Comparison of ENCODE assay signal across 25 cellular contexts in the genomic region with DNA sequence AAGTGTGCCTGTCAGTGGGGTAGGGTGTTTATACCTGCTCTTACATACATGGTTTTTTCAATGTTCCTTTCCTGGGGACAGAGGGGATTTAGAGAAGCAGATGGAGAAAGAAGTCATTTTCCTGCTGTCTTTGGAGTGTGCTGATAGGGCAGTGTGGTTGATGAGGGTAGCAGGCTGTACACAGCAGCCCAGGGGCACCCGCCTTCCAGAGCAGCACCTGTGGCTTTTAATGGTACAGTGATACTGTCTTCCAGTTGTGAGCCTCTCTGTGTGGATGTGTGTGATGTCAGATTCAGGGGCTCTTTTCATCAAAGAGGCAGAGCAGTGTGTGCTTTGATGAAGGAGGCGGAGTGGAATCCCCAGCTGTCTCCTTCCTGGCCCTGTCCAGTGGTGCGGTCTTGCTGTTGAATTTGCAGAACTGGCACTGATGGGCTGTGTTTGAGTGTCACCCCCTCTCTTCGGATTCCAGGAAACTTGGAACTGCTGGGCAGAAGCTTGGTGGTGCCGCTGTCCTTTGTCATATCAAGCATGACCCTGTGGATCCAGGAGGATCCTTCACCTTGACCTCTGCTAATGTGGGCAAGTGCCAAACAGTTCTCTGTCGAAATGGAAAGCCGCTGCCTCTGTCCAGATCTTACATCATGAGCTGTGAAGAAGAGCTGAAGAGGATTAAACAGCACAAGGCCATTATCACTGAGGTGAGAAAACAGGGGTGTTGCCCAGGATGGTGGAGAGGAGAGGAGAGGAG.
DNase-seq lines count a peak whose midpoint lies in the region; ATAC-seq and TF ChIP-seq lines count a peak whose summit lies in the region.
"Had no signal": no experiment of that assay in that cellular context is flagged by ENCODE, and none has a peak within 500 bp of the region (broad histone marks: within the 10 kb centered on the region; RNA-seq: fewer than 3 reads in every experiment).

No MANE protein-coding gene starts in this region.

- H3K4me3 ChIP-seq in dorsolateral prefrontal cortex (peak overlapping the region in 4 of 59 donors; percentile 2 to 11 (median 9)), spleen (no peak overlapping the region), breast epithelium (no peak overlapping the region)
- H3K4me3 ChIP-seq: BLaER1 treated with 17β-estradiol and CSF1 and Interleukin-3, amounts not matched to agents 10 nM and 100 nM; GM23248; PC-9; SK-N-MC had no signal

- peak overlapping the region in 4 of 7 donors; percentile 0 to 58 (median 30) for H3K27ac Mint-ChIP-seq in CD14-positive monocyte
- H3K27ac Mint-ChIP-seq in activated T-helper 17 cell treated with anti-CD3 and anti-CD28 coated beads, Interleukin-2, amount 50 U/mL, for 72 hours: peak overlapping the region; percentile 23
- H3K27ac Mint-ChIP-seq in stimulated activated memory B cell treated with anti-CD40 and anti-IgM and Interleukin-4, amounts not matched to agents 10 μg/mL and 1 μg/mL and 100 μg/mL, for 72 hours: no peak overlapping the region

- H3K4me3 Mint-ChIP-seq in CD14-positive monocyte: peak overlapping the region in 1 of 2 donors; percentile 39
- H3K4me3 Mint-ChIP-seq in activated T-helper 17 cell treated with anti-CD3 and anti-CD28 coated beads, Interleukin-2, amount 50 U/mL, for 72 hours: no peak overlapping the region
- H3K4me3 Mint-ChIP-seq in stimulated activated memory B cell treated with anti-CD40 and anti-IgM and Interleukin-4, amounts not matched to agents 10 μg/mL and 1 μg/mL and 100 μg/mL, for 72 hours: no peak overlapping the region
- H3K4me3 Mint-ChIP-seq: CD8-positive, alpha-beta memory T cell had no signal

- TF ChIP-seq POLR2A in spleen (IDR thresholded peaks at IDR 0.05) (no peak), breast epithelium (IDR thresholded peaks at IDR 0.05) (no peak)

- H3K36me3 Mint-ChIP-seq in CD14-positive monocyte: peaks cover 27 to 34% of the 10 kb centered on the region in 2 donors
- H3K36me3 Mint-ChIP-seq in activated T-helper 17 cell treated with anti-CD3 and anti-CD28 coated beads, Interleukin-2, amount 50 U/mL, for 72 hours (ENCODE audit: low read depth): peaks cover 10% of the 10 kb centered on the region
- peaks cover 64% of the 10 kb centered on the region for H3K36me3 Mint-ChIP-seq in stimulated activated memory B cell treated with anti-CD40 and anti-IgM and Interleukin-4, amounts not matched to agents 10 μg/mL and 1 μg/mL and 100 μg/mL, for 72 hours

- no peaks in the 10 kb centered on the region for H3K27me3 ChIP-seq in dorsolateral prefrontal cortex
- no peaks in the 10 kb centered on the region for H3K27me3 ChIP-seq in spleen (replicated peaks in 1 of 7)
- no peaks in the 10 kb centered on the region for H3K27me3 ChIP-seq in breast epithelium
- H3K27me3 ChIP-seq: BLaER1 treated with 17β-estradiol and CSF1 and Interleukin-3, amounts not matched to agents 10 nM and 100 nM had no signal

- H3K9me3 ChIP-seq in spleen (no peaks in the 10 kb centered on the region), breast epithelium (no peaks in the 10 kb centered on the region)

- ATAC-seq in activated T-helper 17 cell treated with anti-CD3 and anti-CD28 coated beads, Interleukin-2, amount 50 U/mL, for 72 hours (replicated peaks): no peak
- ATAC-seq in stimulated activated memory B cell treated with anti-CD40 and anti-IgM and Interleukin-4, amounts not matched to agents 10 μg/mL and 1 μg/mL and 100 μg/mL, for 72 hours: no peak

- intact Hi-C loops in CD14-positive monocyte (cut with micrococcal nuclease) (no loop called here), dorsolateral prefrontal cortex (cut with DNase I) (loop anchor here in 1 of 2 donors (5.0 kb wide), 2 partner anchors 53 to 73 kb away; no protein-coding TSS in a partner anchor), spleen (cut with DNase I; ENCODE audit: low total_unique reads) (no loop called here), breast epithelium (cut with DNase I; ENCODE audit: low total_unique reads) (no loop called here)

- TF ChIP-seq CTCF in CD14-positive monocyte (IDR thresholded peaks at IDR 0.05) (no peak), dorsolateral prefrontal cortex (IDR thresholded peaks at IDR 0.05 in 54 of 56, conservative IDR thresholded peaks at IDR 0.05 in 2 of 56; ENCODE audit: low read depth in 1 of 56, partially characterized antibody in 56 of 56) (peak in 1 of 56 donors; percentile 10), spleen (IDR thresholded peaks at IDR 0.05 in 8 of 11, conservative IDR thresholded peaks at IDR 0.05 in 3 of 11) (no peak), breast epithelium (IDR thresholded peaks at IDR 0.05) (no peak)

- 86 to 94% (median 89%) methylated on average over 6 to 7 of the region's 7 CpGs for WGBS in spleen, 5 donors

- DNase-seq in CD14-positive monocyte (ENCODE audit: low spot score) (no peak), dorsolateral prefrontal cortex (no peak), spleen (peak; percentile 30), breast epithelium (ENCODE audit: low spot score in 2 of 2) (no peak), EL (no peak)
- DNase-seq in NK-92 treated with Interleukin-12 subunit alpha and Interleukin-12 subunit beta, amount 100 ng/mL, for 24 hours (lab: John Stamatoyannopoulos, UW): no peak
- DNase-seq: CD8-positive, alpha-beta memory T cell; GF-D8; GM23248; HCEC 1CT; MM.1S; NCI-H1048; NCI-H1417 treated with DMSO at 0.1 percent for 48 hours; NCI-H187; NCI-H446 treated with DMSO at 0.1 percent for 48 hours; NCI-H526 treated with DMSO at 0.1 percent for 48 hours; PC-9; SHP77 treated with DMSO at 0.1 percent for 48 hours; SW 1271 had no signal

- peaks cover 0 to 28% (median 0%) of the 10 kb centered on the region in 6 donors for H3K4me1 ChIP-seq in spleen
- peaks cover 0 to 6% of the 10 kb centered on the region in 2 donors for H3K4me1 ChIP-seq in breast epithelium

- H3K27ac ChIP-seq in dorsolateral prefrontal cortex (peak overlapping the region; percentile 49 to 99 (median 93)), spleen (no peak overlapping the region), breast epithelium (peak overlapping the region in 1 of 2 donors; percentile 0)
- H3K27ac ChIP-seq: 22Rv1, GM23248, PC-9, RWPE1, SK-N-MC had no signal

- H3K27me3 Mint-ChIP-seq in CD14-positive monocyte (ENCODE audit: low read depth in 3 of 3): peaks cover 0 to 3% (median 0%) of the 10 kb centered on the region in 3 donors
- H3K27me3 Mint-ChIP-seq in activated T-helper 17 cell treated with anti-CD3 and anti-CD28 coated beads, Interleukin-2, amount 50 U/mL, for 72 hours: no peaks in the 10 kb centered on the region
- no peaks in the 10 kb centered on the region for H3K27me3 Mint-ChIP-seq in stimulated activated memory B cell treated with anti-CD40 and anti-IgM and Interleukin-4, amounts not matched to agents 10 μg/mL and 1 μg/mL and 100 μg/mL, for 72 hours

- H3K36me3 ChIP-seq in spleen: peaks cover 0 to 70% (median 21%) of the 10 kb centered on the region in 6 donors
- H3K36me3 ChIP-seq in breast epithelium: no peaks in the 10 kb centered on the region

- peaks cover 40% of the 10 kb centered on the region for H3K4me1 Mint-ChIP-seq in CD14-positive monocyte
- no peaks in the 10 kb centered on the region for H3K4me1 Mint-ChIP-seq in activated T-helper 17 cell treated with anti-CD3 and anti-CD28 coated beads, Interleukin-2, amount 50 U/mL, for 72 hours
- H3K4me1 Mint-ChIP-seq in stimulated activated memory B cell treated with anti-CD40 and anti-IgM and Interleukin-4, amounts not matched to agents 10 μg/mL and 1 μg/mL and 100 μg/mL, for 72 hours: no peaks in the 10 kb centered on the region
- H3K4me1 Mint-ChIP-seq: CD8-positive, alpha-beta memory T cell had no signal

- no peaks in the 10 kb centered on the region for H3K9me3 Mint-ChIP-seq in CD14-positive monocyte
- H3K9me3 Mint-ChIP-seq in activated T-helper 17 cell treated with anti-CD3 and anti-CD28 coated beads, Interleukin-2, amount 50 U/mL, for 72 hours: no peaks in the 10 kb centered on the region
- H3K9me3 Mint-ChIP-seq in stimulated activated memory B cell treated with anti-CD40 and anti-IgM and Interleukin-4, amounts not matched to agents 10 μg/mL and 1 μg/mL and 100 μg/mL, for 72 hours: no peaks in the 10 kb centered on the region
- H3K9me3 Mint-ChIP-seq: CD8-positive, alpha-beta memory T cell had no signal

Comparison
In these comparisons a context has a peak if more than half of its experiments do, and no peak if none do; other contexts are left out.
1. H3K27ac ChIP-seq: peak in dorsolateral prefrontal cortex (59 of 59); none in spleen (0 of 8).